Comparison of ENCODE assay signal across 19 cellular contexts in the genomic region with DNA sequence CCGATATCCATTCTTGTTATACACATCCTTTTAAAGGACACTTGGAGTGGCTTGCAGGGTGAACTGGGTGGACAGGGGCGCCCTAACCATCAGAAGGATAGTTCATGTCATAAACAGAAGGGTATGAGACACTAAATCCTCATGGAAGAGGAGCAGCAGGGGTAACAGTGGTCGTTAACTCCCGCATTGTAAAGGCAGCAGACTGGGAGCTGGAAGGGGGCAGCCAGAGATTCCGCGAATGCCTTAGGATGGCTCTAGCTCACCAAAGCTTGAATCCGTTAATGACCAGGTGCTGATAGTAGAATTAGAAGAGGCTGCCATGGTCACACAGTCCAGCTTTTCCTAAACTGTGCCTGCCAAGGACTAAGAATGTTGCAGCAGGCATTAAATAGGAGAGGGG.
DNase-seq lines count a peak whose midpoint lies in the region; ATAC-seq, FAIRE-seq and TF ChIP-seq lines count a peak whose summit lies in the region.
"Had no signal": no experiment of that assay in that cellular context is flagged by ENCODE, and none has a peak within 500 bp of the region (broad histone marks: within the 10 kb centered on the region; RNA-seq: fewer than 3 reads in every experiment).

No MANE protein-coding gene starts in this region.

- CTCF ChIA-PET in H1 (lab: Charles Lee; ENCODE audit: partially characterized antibody) = interaction anchor here (1.1 to 17.1 kb wide), 9 partner anchors 9 to 253 kb away, joined by 3 to 293 read pairs (median 3); no protein-coding TSS in a partner anchor

- H3K36me3 Mint-ChIP-seq in H9 (ENCODE audit: insufficient read depth in 1 of 3, low read depth in 3 of 3) = no peaks in the 10 kb centered on the region; a peak in 1 of 7 replicates
- no peaks in the 10 kb centered on the region for H3K36me3 Mint-ChIP-seq in neural progenitor cell
- H3K36me3 Mint-ChIP-seq: CD8-positive, alpha-beta T cell had no signal

- DNase-seq in H9 (peak; percentile 60), H1 (ENCODE audit: low read depth in 1 of 2, low spot score in 2 of 2) (no peak), iPS-NIHi7 (ENCODE audit: extremely low spot score) (peak; percentile 58), neural progenitor cell (ENCODE audit: low spot score) (peak; percentile 49), G401 (ENCODE audit: low spot score) (no peak), activated gamma-delta T cell (lab: John Stamatoyannopoulos, UW) (no peak)
- DNase-seq: Calu3; CD8-positive, alpha-beta T cell; DMS53; DND-41; EL; GM23248 had no signal

- H3K4me2 ChIP-seq in H9 (ENCODE audit: insufficient read depth, insufficient read length, low read length) (no peak overlapping the region), H1 (ENCODE audit: insufficient read depth in 1 of 2, low read depth in 2 of 2, low read length in 2 of 2) (peak overlapping the region; percentile 15 to 22; a peak in 2 of 4 replicates), neural progenitor cell (no peak overlapping the region)
- H3K4me2 ChIP-seq: BLaER1 treated with 17β-estradiol and CSF1 and Interleukin-3, amounts not matched to agents 10 nM and 100 nM had no signal

- peak; percentile 84 for FAIRE-seq in H1 (lab: Jason Lieb, UNC)
- FAIRE-seq: G401.6, GM12891, GM19239 had no signal

- no peak overlapping the region for H4K91ac ChIP-seq in H9 (ENCODE audit: insufficient read length, low read depth, low read length)
- H4K91ac ChIP-seq in H1 (replicated peaks; ENCODE audit: insufficient read length, low read length) = no peak overlapping the region

- H4K20me1 ChIP-seq in H9 (ENCODE audit: control insufficient read depth, insufficient read depth, insufficient read length) (no peaks in the 10 kb centered on the region), H1 (replicated peaks in 1 of 2; ENCODE audit: control insufficient read depth in 1 of 2, insufficient read depth in 2 of 2, low read length in 2 of 2) (no peaks in the 10 kb centered on the region), neural progenitor cell (ENCODE audit: low read depth) (no peaks in the 10 kb centered on the region)
- H4K20me1 ChIP-seq: BLaER1 treated with 17β-estradiol and CSF1 and Interleukin-3, amounts not matched to agents 10 nM and 100 nM had no signal

- in situ Hi-C loops in G401 (cut with HindIII; ENCODE audit: low sequenced_read_pairs) = no loop called here

- H2BK15ac ChIP-seq in H9 (ENCODE audit: low read depth, low read length) = no peak overlapping the region
- no peak overlapping the region for H2BK15ac ChIP-seq in H1 (ENCODE audit: low read length)

- H3K14ac ChIP-seq in H9 (ENCODE audit: insufficient read depth, low read length) (no peak overlapping the region), H1 (ENCODE audit: insufficient read length) (no peak overlapping the region)

- no peak overlapping the region for H3K4ac ChIP-seq in H9 (ENCODE audit: low read depth, low read length)
- H3K4ac ChIP-seq in H1 (replicated peaks; ENCODE audit: insufficient read length, low read depth, low read length) = no peak overlapping the region

- H2BK20ac ChIP-seq in H9 (ENCODE audit: low read depth, low read length, poor library complexity, severe bottlenecking) (no peak overlapping the region), H1 (ENCODE audit: low read length) (no peak overlapping the region)

- no peak overlapping the region for H3T11ph ChIP-seq in H9 (ENCODE audit: low read length)

- no peak overlapping the region for H4K8ac ChIP-seq in H9 (replicated peaks; ENCODE audit: insufficient read length, low read depth, low read length)
- H4K8ac ChIP-seq in H1 (ENCODE audit: extremely low read depth, insufficient read depth, low read length) = no peak overlapping the region

- TF ChIP-seq EP300 in H1 (IDR thresholded peaks at IDR 0.05; ENCODE audit: borderline replicate concordance in 1 of 2, low read depth in 2 of 2, low read length in 2 of 2) = no peak

- no peaks in the 10 kb centered on the region for H3K9me3 ChIP-seq in H9 (ENCODE audit: control insufficient read depth, low read depth, low read length)
- no peaks in the 10 kb centered on the region for H3K9me3 ChIP-seq in H1 (ENCODE audit: insufficient read depth in 2 of 2, low read depth in 1 of 2, low read length in 1 of 2)
- H3K9me3 ChIP-seq in neural progenitor cell (ENCODE audit: low read depth) = no peaks in the 10 kb centered on the region
- H3K9me3 ChIP-seq: BLaER1 treated with 17β-estradiol and CSF1 and Interleukin-3, amounts not matched to agents 10 nM and 100 nM; HAP-1 had no signal

- no peak overlapping the region for H3K4me3 Mint-ChIP-seq in H9
- H3K4me3 Mint-ChIP-seq in neural progenitor cell = no peak overlapping the region
- H3K4me3 Mint-ChIP-seq: B cell; CD8-positive, alpha-beta T cell had no signal

- H2AK5ac ChIP-seq in H9 (ENCODE audit: insufficient read length, low read length) = no peak overlapping the region
- no peak overlapping the region for H2AK5ac ChIP-seq in H1 (ENCODE audit: low read depth, low read length)

- no peak overlapping the region for H3K18ac ChIP-seq in H9 (ENCODE audit: insufficient read length, low read depth, low read length)
- H3K18ac ChIP-seq in H1 (ENCODE audit: extremely low read depth, low read length) = no peak overlapping the region

- ATAC-seq in HG02763 (IDR thresholded peaks at IDR 0.05; ENCODE audit: unreplicated experiment) = no peak
- ATAC-seq: CD8-positive, alpha-beta T cell had no signal

- H3K27ac Mint-ChIP-seq in H9 (peak overlapping the region in 1 of 3 experiments; percentile 1; a peak in 1 of 7 replicates), neural progenitor cell (peak overlapping the region; percentile 39)
- H3K27ac Mint-ChIP-seq: B cell; CD8-positive, alpha-beta T cell had no signal

- H3K23ac ChIP-seq in H9 (ENCODE audit: insufficient read length, low read depth, low read length) = no peak overlapping the region
- H3K23ac ChIP-seq in H1 (ENCODE audit: insufficient read length) = no peak overlapping the region

- H3K4me1 Mint-ChIP-seq in H9 (peaks cover 19 to 21% of the 10 kb centered on the region in 2 experiments), neural progenitor cell (peaks cover 33% of the 10 kb centered on the region)
- H3K4me1 Mint-ChIP-seq: B cell had no signal

- no peak for TF ChIP-seq POLR2A in H1 (IDR thresholded peaks at IDR 0.05; ENCODE audit: control extremely low read depth in 1 of 2, low read depth in 2 of 2, low read length in 2 of 2)

- H3K9me3 Mint-ChIP-seq in H9 = no peaks in the 10 kb centered on the region; a peak in 1 of 5 replicates
- H3K9me3 Mint-ChIP-seq in neural progenitor cell = no peaks in the 10 kb centered on the region
- H3K9me3 Mint-ChIP-seq: CD8-positive, alpha-beta T cell had no signal

- no peaks in the 10 kb centered on the region for H3F3A ChIP-seq in neural progenitor cell (ENCODE audit: low read depth)

- H3K79me2 ChIP-seq in H9 (ENCODE audit: insufficient read depth, low read length) (no peaks in the 10 kb centered on the region), H1 (ENCODE audit: control insufficient read depth in 1 of 2, insufficient read depth in 2 of 2, low read length in 2 of 2) (no peaks in the 10 kb centered on the region), neural progenitor cell (ENCODE audit: low read depth) (no peaks in the 10 kb centered on the region)

- H2BK5ac ChIP-seq in H9 (ENCODE audit: insufficient read length, low read length) (no peak overlapping the region), H1 (ENCODE audit: low read depth, low read length) (no peak overlapping the region)

- no CpG with 5 or more reads among the region's 7 CpGs for WGBS in H9 (ENCODE audit: extremely low coverage, insufficient read length, low lambda C conversion rate)
- 43% methylated on average over 7 of the region's 7 CpGs; no CpG with 5 or more reads in 1 of the 2 experiments for WGBS in H1 (ENCODE audit: extremely low coverage in 1 of 2, insufficient coverage in 1 of 2, insufficient read length in 1 of 2, insufficient replicate concordance in 2 of 2, low coverage in 1 of 2, low lambda C conversion rate in 2 of 2, missing lambda C conversion rate in 1 of 2), 2 experiments

- no peak for TF ChIP-seq RAD21 in H1 (IDR thresholded peaks at IDR 0.05 in 1 of 2, conservative IDR thresholded peaks at IDR 0.05 in 1 of 2; ENCODE audit: low read depth in 2 of 2, low read length in 2 of 2)

- no peak overlapping the region for H2AFZ ChIP-seq in H9 (ENCODE audit: low read length)
- no peak overlapping the region for H2AFZ ChIP-seq in H1 (ENCODE audit: low read length)
- no peak overlapping the region for H2AFZ ChIP-seq in neural progenitor cell (replicated peaks)
- H2AFZ ChIP-seq: GM23248 had no signal

- H3K27ac ChIP-seq in H9 (ENCODE audit: insufficient read length, low read depth, low read length) = no peak overlapping the region
- H3K27ac ChIP-seq in H1 (ENCODE audit: low read depth, low read length) = no peak overlapping the region
- no peak overlapping the region for H3K27ac ChIP-seq in neural progenitor cell
- H3K27ac ChIP-seq: BLaER1 treated with 17β-estradiol and CSF1 and Interleukin-3, amounts not matched to agents 10 nM and 100 nM; GM23248 had no signal

- H3K56ac ChIP-seq in H9 (ENCODE audit: insufficient read length, low read depth, low read length) (no peak overlapping the region), H1 (replicated peaks; ENCODE audit: insufficient read length, low read depth, low read length) (no peak overlapping the region)

- H3K27me3 Mint-ChIP-seq in H9 (ENCODE audit: low read depth) = peaks cover 15% of the 10 kb centered on the region
- peaks cover 6% of the 10 kb centered on the region for H3K27me3 Mint-ChIP-seq in neural progenitor cell (ENCODE audit: insufficient read depth, low read depth)

- H3K27me3 ChIP-seq in H9 (ENCODE audit: insufficient read depth, low read length) (no peaks in the 10 kb centered on the region; the same call in 1 of the 2 replicates), H1 (replicated peaks in 1 of 4; ENCODE audit: control insufficient read depth in 3 of 4, extremely low read depth in 1 of 4, insufficient read depth in 3 of 4, low read length in 3 of 4) (no peaks in the 10 kb centered on the region), neural progenitor cell (no peaks in the 10 kb centered on the region)
- H3K27me3 ChIP-seq: BLaER1 treated with 17β-estradiol and CSF1 and Interleukin-3, amounts not matched to agents 10 nM and 100 nM had no signal

- no peak overlapping the region for H4K5ac ChIP-seq in H9 (ENCODE audit: insufficient read length, low read depth, low read length)
- no peak overlapping the region for H4K5ac ChIP-seq in H1 (ENCODE audit: insufficient read length, low read depth, low read length)

- peaks cover 5% of the 10 kb centered on the region; the same call in 1 of the 2 replicates for H3K4me1 ChIP-seq in H9 (ENCODE audit: insufficient read depth, low read length)
- peaks cover 0 to 12% (median 6%) of the 10 kb centered on the region in 4 experiments; a peak in 4 of 7 replicates for H3K4me1 ChIP-seq in H1 (replicated peaks in 1 of 4; ENCODE audit: control insufficient read depth in 3 of 4, insufficient read depth in 4 of 4, low read length in 3 of 4)
- H3K4me1 ChIP-seq in neural progenitor cell = peaks cover 22% of the 10 kb centered on the region
- H3K4me1 ChIP-seq: HAP-1 had no signal

- H3K9ac ChIP-seq in H9 (ENCODE audit: extremely low read depth, insufficient read length, low read length) (no peak overlapping the region), H1 (replicated peaks in 1 of 4; ENCODE audit: extremely low read depth in 1 of 4, low read depth in 3 of 4, low read length in 3 of 4) (no peak overlapping the region), neural progenitor cell (no peak overlapping the region)
- H3K9ac ChIP-seq: BLaER1 treated with 17β-estradiol and CSF1 and Interleukin-3, amounts not matched to agents 10 nM and 100 nM; GM23248 had no signal

- H2BK12ac ChIP-seq in H9 (ENCODE audit: insufficient read length, low read depth, low read length) (no peak overlapping the region), H1 (ENCODE audit: low read depth, low read length) (0 out of 2 replicates have a peak overlapping the region, but pooled peaks have one; percentile 2)

- H3K4me3 ChIP-seq in H1 (ENCODE audit: extremely low read depth in 1 of 4, insufficient read depth in 2 of 4, low read depth in 3 of 4, low read length in 4 of 4) (no peak overlapping the region), neural progenitor cell (no peak overlapping the region)
- H3K4me3 ChIP-seq: BLaER1 treated with 17β-estradiol and CSF1 and Interleukin-3, amounts not matched to agents 10 nM and 100 nM; GM23248; HAP-1 had no signal

- H2BK120ac ChIP-seq in H9 (ENCODE audit: low read depth, low read length, poor library complexity, severe bottlenecking) (no peak overlapping the region), H1 (replicated peaks; ENCODE audit: low read depth, low read length) (no peak overlapping the region)

- TF ChIP-seq CTCF in H9 (conservative IDR thresholded peaks at IDR 0.05) = no peak
- TF ChIP-seq CTCF in H1 (IDR thresholded peaks at IDR 0.05; ENCODE audit: control extremely low read depth in 1 of 3, insufficient read depth in 1 of 3, low read depth in 1 of 3, low read length in 3 of 3) = no peak
- no peak for TF ChIP-seq CTCF in neural progenitor cell (IDR thresholded peaks at IDR 0.05)

- no peaks in the 10 kb centered on the region for H3K23me2 ChIP-seq in H9 (ENCODE audit: insufficient read length, low read depth, low read length, poor library complexity, severe bottlenecking)
- H3K23me2 ChIP-seq in H1 (ENCODE audit: low read depth, low read length) = no peaks in the 10 kb centered on the region

- POLR2A ChIA-PET in H1 (lab: Charles Lee; ENCODE audit: partially characterized antibody) = interaction anchor here (1.3 kb wide), 1 partner anchor 9 kb away, joined by 4 read pairs; no protein-coding TSS in a partner anchor

- no peaks in the 10 kb centered on the region for H3K79me1 ChIP-seq in H9 (ENCODE audit: insufficient read depth, low read depth, low read length, poor library complexity, severe bottlenecking)
- H3K79me1 ChIP-seq in H1 (ENCODE audit: low read depth, low read length) = no peaks in the 10 kb centered on the region

- H3K36me3 ChIP-seq in H1 (ENCODE audit: control insufficient read depth in 2 of 4, insufficient read depth in 4 of 4, low read length in 3 of 4) = no peaks in the 10 kb centered on the region
- no peaks in the 10 kb centered on the region for H3K36me3 ChIP-seq in neural progenitor cell
- H3K36me3 ChIP-seq: BLaER1 treated with 17β-estradiol and CSF1 and Interleukin-3, amounts not matched to agents 10 nM and 100 nM; HAP-1 had no signal

Comparison
In these comparisons a context has a peak if more than half of its experiments do, and no peak if none do; other contexts are left out.
1. DNase-seq: peak in H9 (single experiment), iPS-NIHi7 (single experiment) and neural progenitor cell (single experiment); none in H1 (0 of 2), G401 (single experiment) and activated gamma-delta T cell (single experiment).
2. H3K4me2 ChIP-seq: peak in H1 (2 of 2); none in H9 (single experiment) and neural progenitor cell (single experiment).